36 cellular contexts compared by ENCODE assay signal in the genomic region with DNA sequence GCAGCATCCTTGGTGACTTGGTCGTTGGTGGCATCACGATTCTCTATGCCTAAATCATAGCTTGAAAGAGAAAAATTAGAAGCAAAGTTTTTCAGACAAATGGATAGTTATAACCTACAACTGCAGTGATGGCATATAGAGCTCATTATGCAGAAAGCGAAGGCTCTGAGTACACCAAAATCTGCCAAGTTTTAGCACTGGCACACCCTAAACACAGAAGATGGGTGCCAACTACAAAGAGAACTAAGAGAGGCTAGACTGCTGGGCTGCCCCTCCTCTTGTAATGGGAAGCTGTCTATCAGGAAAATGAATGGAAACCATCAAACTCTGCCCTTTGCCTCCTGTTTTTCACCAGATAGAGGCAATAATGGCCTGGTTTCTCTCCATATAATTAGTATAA. TPM values are rescaled to one million over a fixed set of nuclear protein-coding genes. Genes with fewer than 3 reads are reported as not detected.
"Had no signal": no experiment of that assay in that cellular context is flagged by ENCODE, and none has a peak within 500 bp of the region (broad histone marks: within the 10 kb centered on the region; RNA-seq: fewer than 3 reads in every experiment).

No MANE protein-coding gene starts in this region.

- H3K9me3 ChIP-seq: adrenal gland, body of pancreas, breast epithelium had no signal

- ATAC-seq: activated CD8-positive, alpha-beta T cell treated with anti-CD3 and anti-CD28 coated beads for 36 hours; activated naive CD4-positive, alpha-beta T cell treated with anti-CD3 and anti-CD28 coated beads, Interleukin-2, amount 50 U/mL, for 72 hours; activated T-cell treated with anti-CD3 and anti-CD28 coated beads, Interleukin-2, amount 50 U/mL, for 4 hours; activated T-cell treated with anti-CD3 and anti-CD28 coated beads, Interleukin-2, amount 50 U/mL, for 72 hours; activated T-helper 17 cell treated with anti-CD3 and anti-CD28 coated beads, Interleukin-2, amount 50 U/mL, for 72 hours; body of pancreas had no signal

- H3K27ac ChIP-seq: body of pancreas, brain microvascular endothelial cell, breast epithelium had no signal

- H3K27me3 ChIP-seq: adrenal gland, body of pancreas, brain microvascular endothelial cell, breast epithelium had no signal

- H3K36me3 ChIP-seq: breast epithelium had no signal

- DNase-seq: activated B cell treated with CpG ODN at 0.5 μM for 24 hours; activated CD4-positive, alpha-beta memory T cell treated with anti-CD3 and anti-CD28 coated beads for 36 hours; activated CD4-positive, alpha-beta T cell treated with anti-CD3 and anti-CD28 coated beads for 4 hours; activated CD4-positive, alpha-beta T cell treated with anti-CD3 and anti-CD28 coated beads, Interleukin-2, amount 10 ng/mL, durations not matched to agents 24 days and 14 days; activated CD4-positive, alpha-beta T cell treated with anti-CD3 and anti-CD28 coated beads, Interleukin-2, amount 50 U/mL, for 1 hour; activated CD4-positive, alpha-beta T cell treated with anti-CD3 and anti-CD28 coated beads, Interleukin-2, amount 50 U/mL, for 4 hours; activated CD4-positive, CD25-positive, alpha-beta regulatory T cell treated with anti-CD3 and anti-CD28 coated beads, Interleukin-2, amount 50 U/mL, for 72 hours; activated CD8-positive, alpha-beta memory T cell treated with anti-CD3 and anti-CD28 coated beads, Interleukin-2, amount 50 U/mL, for 4 hours; activated CD8-positive, alpha-beta T cell treated with anti-CD3 and anti-CD28 coated beads for 36 hours; activated effector memory CD4-positive, alpha-beta T cell treated with anti-CD3 and anti-CD28 coated beads, Interleukin-2, amount 50 U/mL, for 16 hours; activated gamma-delta T cell treated with Interleukin-2 at 50 U/mL for 16 hours; activated naive CD4-positive, alpha-beta T cell; activated naive CD4-positive, alpha-beta T cell treated with anti-CD3 and anti-CD28 coated beads for 36 hours; activated naive CD4-positive, alpha-beta T cell treated with anti-CD3 and anti-CD28 coated beads, Interleukin-2, amount 50 U/mL, for 16 hours; activated naive CD8-positive, alpha-beta T cell treated with anti-CD3 and anti-CD28 coated beads for 36 hours; activated T-cell treated with anti-CD3 and anti-CD28 coated beads for 4 hours; activated T-cell treated with anti-CD3 and anti-CD28 coated beads, Interleukin-2, amount 50 U/mL, for 1 hour; activated T-cell treated with anti-CD3 and anti-CD28 coated beads, Interleukin-2, amount 50 U/mL, for 4 hours; activated T-cell treated with anti-CD3 and anti-CD28 coated beads, Interleukin-2, amount 50 U/mL, for 72 hours; adrenal gland; amniotic stem cell; aorta; body of pancreas; brain microvascular endothelial cell; cerebellar nuclear complex; T-helper 1 cell; T-helper 2 cell; T-helper 9 cell had no signal

- H3K4me3 ChIP-seq: adrenal gland, body of pancreas, breast epithelium had no signal

RNA-seq across cellular contexts. Expression of gene C2orf80, which starts 58.8 kb away (rescaled TPM):
- total RNA-seq: activated B cell treated with CpG ODN at 0.5 μM for 24 hours; activated CD4-positive, alpha-beta memory T cell treated with anti-CD3 and anti-CD28 coated beads for 36 hours; activated CD4-positive, alpha-beta T cell treated with anti-CD3 and anti-CD28 coated beads, Interleukin-2, amount 10 ng/mL, durations not matched to agents 24 days and 14 days; activated CD8-positive, alpha-beta memory T cell treated with anti-CD3 and anti-CD28 coated beads for 36 hours; activated CD8-positive, alpha-beta T cell treated with anti-CD3 and anti-CD28 coated beads for 36 hours; activated naive CD4-positive, alpha-beta T cell treated with anti-CD3 and anti-CD28 coated beads for 36 hours; activated naive CD4-positive, alpha-beta T cell treated with anti-CD3 and anti-CD28 coated beads, Interleukin-2, amount 50 U/mL, for 72 hours; activated naive CD8-positive, alpha-beta T cell treated with anti-CD3 and anti-CD28 coated beads for 36 hours; activated T-cell treated with anti-CD3 and anti-CD28 coated beads, Interleukin-2, amount 50 U/mL, for 4 hours; activated T-cell treated with anti-CD3 and anti-CD28 coated beads, Interleukin-2, amount 50 U/mL, for 72 hours; activated T-helper 1 cell treated with anti-CD3 and anti-CD28 coated beads, Interleukin-12 subunit alpha, Interleukin-12 subunit beta, Interleukin-2, Interleukin-4 antibody, amounts not matched to agents 30 ng/mL and 10 ng/mL and 1 ng/mL, durations not matched to agents 14 hours and 24 hours and 36 hours; activated T-helper 17 cell treated with anti-CD3 and anti-CD28 coated beads, Interleukin-2, amount 50 U/mL, for 72 hours; adrenal gland; aorta; astrocyte; body of pancreas; breast epithelium; cardiac septum; chondrocyte had no signal
